21 cellular contexts compared by ENCODE assay signal in genomic region chr13:39786091-39786490, GRCh38.
"Had no signal": no experiment of that assay in that cellular context is flagged by ENCODE, and none has a peak within 500 bp of the region (broad histone marks: within the 10 kb centered on the region; RNA-seq: fewer than 3 reads in every experiment).

No MANE protein-coding gene starts in this region.

- H3K27me3 ChIP-seq: breast epithelium, dorsolateral prefrontal cortex, left lung, SJSA1 had no signal

- H3K27ac Mint-ChIP-seq: activated naive CD4-positive, alpha-beta T cell treated with anti-CD3 and anti-CD28 coated beads for 36 hours; type B pancreatic cell had no signal

- H3K4me1 ChIP-seq: breast epithelium, left lung, parathyroid adenoma had no signal

- H3K27me3 Mint-ChIP-seq: activated naive CD8-positive, alpha-beta T cell treated with anti-CD3 and anti-CD28 coated beads, Interleukin-2, amount 50 U/mL, for 24 hours; type B pancreatic cell had no signal

- H3K4me3 ChIP-seq: breast epithelium, dorsolateral prefrontal cortex, left lung, SJSA1 had no signal

- H3K9me3 ChIP-seq: breast epithelium, SJSA1 had no signal

- DNase-seq: activated CD4-positive, alpha-beta T cell treated with anti-CD3 and anti-CD28 coated beads, Interleukin-2, amount 50 U/mL, for 1 hour; activated CD8-positive, alpha-beta memory T cell treated with anti-CD3 and anti-CD28 coated beads for 24 hours; activated naive CD4-positive, alpha-beta T cell treated with anti-CD3 and anti-CD28 coated beads for 36 hours; activated naive CD8-positive, alpha-beta T cell treated with anti-CD3 and anti-CD28 coated beads, Interleukin-2, amount 50 U/mL, for 24 hours; aorta; dorsolateral prefrontal cortex; islet precursor cell; left lung; nephron progenitor cell; small intestine; stimulated activated CD4-positive, alpha-beta T cell treated with anti-CD3 and anti-CD28 coated beads, Interleukin-4, amount 100 ng/mL, for 4 hours; stimulated activated CD8-positive, alpha-beta memory T cell treated with anti-CD3 and anti-CD28 coated beads, Interleukin-4, amount 100 ng/mL, for 48 hours; stimulated activated naive CD4-positive, alpha-beta T cell treated with Interleukin-2 at 50 U/mL for 16 hours; substantia nigra; T-helper 2 cell had no signal

- H3K4me3 Mint-ChIP-seq: activated naive CD4-positive, alpha-beta T cell treated with anti-CD3 and anti-CD28 coated beads for 36 hours; activated naive CD8-positive, alpha-beta T cell treated with anti-CD3 and anti-CD28 coated beads, Interleukin-2, amount 50 U/mL, for 24 hours; nephron progenitor cell; type B pancreatic cell had no signal

- H3K27ac ChIP-seq: dorsolateral prefrontal cortex, left lung, parathyroid adenoma, SJSA1 had no signal

- ATAC-seq: activated CD4-positive, CD25-positive, alpha-beta regulatory T cell treated with anti-CD3 and anti-CD28 coated beads, Interleukin-2, amount 50 U/mL, for 24 hours; activated naive CD8-positive, alpha-beta T cell treated with anti-CD3 and anti-CD28 coated beads, Interleukin-2, amount 50 U/mL, for 24 hours; esophagus mucosa; left lung had no signal
